Comparison of ENCODE assay signal across 1 cellular context in the genomic region with DNA sequence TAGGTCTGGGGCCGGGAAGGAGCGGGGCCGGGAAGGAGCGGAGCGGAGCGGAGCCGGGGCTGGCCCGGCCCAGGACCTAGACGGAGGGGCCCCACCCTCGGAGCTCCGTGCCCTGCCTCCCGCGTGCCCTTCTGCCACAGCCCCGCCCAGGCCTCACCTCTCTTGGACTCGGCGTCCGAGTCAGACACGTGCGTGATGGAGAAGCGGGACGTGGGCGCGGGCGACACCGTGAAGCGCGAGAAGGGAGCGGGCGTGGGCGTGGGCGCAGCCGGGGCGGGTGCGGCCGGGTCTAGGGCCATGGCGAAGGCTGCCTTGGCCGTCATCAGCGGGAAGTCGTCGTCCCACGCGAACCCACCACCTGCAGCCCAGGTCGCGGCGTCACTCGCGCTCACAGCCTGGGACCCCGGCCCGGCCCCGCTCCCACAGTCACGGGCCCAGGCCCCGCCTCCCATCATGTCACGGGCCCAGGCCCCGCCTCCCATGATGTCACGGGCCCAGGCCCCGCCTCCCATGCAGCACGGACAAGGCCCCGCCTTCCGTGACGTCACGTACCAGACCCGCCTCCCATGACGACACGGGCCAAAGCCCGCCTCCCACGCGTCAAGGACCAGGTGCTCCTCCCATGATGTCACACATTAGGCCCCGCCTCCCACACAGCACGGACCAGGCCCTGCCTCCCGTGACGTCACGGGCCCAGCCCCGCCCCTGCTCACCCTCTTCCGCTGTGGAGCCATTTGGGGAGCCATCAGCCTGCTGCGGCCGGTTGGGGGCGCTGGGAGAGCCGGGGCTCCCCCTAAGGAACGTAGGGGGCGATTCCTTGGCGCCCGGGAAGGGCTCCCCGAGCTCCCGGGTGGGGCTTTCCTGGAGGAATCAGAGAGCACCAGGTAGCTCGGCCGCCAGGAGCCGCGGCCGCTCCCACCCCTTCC.
TF ChIP-seq lines count a peak whose summit lies in the region.

No MANE protein-coding gene starts in this region.

TF ChIP-seq in K562, 482 proteins besides CTCF, POLR2A, EP300 and RAD21 (continued from another document and continues in another):
- TF ChIP-seq U2AF2 (optimal IDR thresholded peaks at IDR 0.05; ENCODE audit: low read depth, low read length) (no peak), HDAC1 (IDR thresholded peaks at IDR 0.05) (peak in 1 of 2 experiments; percentile 47; a peak in 1 of 4 replicates), ZNF830 (CRISPR knock-in tag; IDR thresholded peaks at IDR 0.05) (0 out of 2 replicates have a peak, but pooled peaks have one; percentile 70), JUN (IDR thresholded peaks at IDR 0.05; ENCODE audit: borderline replicate concordance, low read depth, low read length) (peak; percentile 75), JUN (CRISPR knock-in tag; IDR thresholded peaks at IDR 0.05; ENCODE audit: borderline replicate concordance) (no peak), ZNF445 (CRISPR knock-in tag; IDR thresholded peaks at IDR 0.05; ENCODE audit: low read depth) (no peak), YY1 (IDR thresholded peaks at IDR 0.05; ENCODE audit: borderline replicate concordance in 1 of 3, control insufficient read depth in 1 of 3, extremely low read depth in 1 of 3, insufficient read depth in 3 of 3, insufficient read length in 1 of 3, insufficient replicate concordance in 2 of 3, low read depth in 1 of 3, low read length in 2 of 3) (peak in 2 of 3 experiments; percentile 71 to 73), RFX5 (IDR thresholded peaks at IDR 0.05; ENCODE audit: low read depth, low read length) (peak; percentile 80; the same call in 1 of the 2 replicates), KLF16 (IDR thresholded peaks at IDR 0.05) (0 out of 2 replicates have a peak, but pooled peaks have one; percentile 32), CBFA2T3 (IDR thresholded peaks at IDR 0.05) (0 out of 2 replicates have a peak, but pooled peaks have one; percentile 2), NEUROD1 (IDR thresholded peaks at IDR 0.05; ENCODE audit: borderline replicate concordance, low read depth, low read length, partially characterized antibody) (peak; percentile 72), CBFA2T2 (conservative IDR thresholded peaks at IDR 0.05) (0 out of 2 replicates have a peak, but pooled peaks have one; percentile 6), MTA3 (IDR thresholded peaks at IDR 0.05; ENCODE audit: borderline replicate concordance) (peak; percentile 100), PHF20 (IDR thresholded peaks at IDR 0.05; ENCODE audit: partially characterized antibody) (peak; percentile 38), ETV1 (tag; conservative IDR thresholded peaks at IDR 0.05; ENCODE audit: low read depth) (peak; percentile 65; the same call in 1 of the 2 replicates), TBP (optimal IDR thresholded peaks at IDR 0.05; ENCODE audit: low read depth, low read length) (peak; percentile 78), LCOR (CRISPR knock-in tag; IDR thresholded peaks at IDR 0.05) (peak; percentile 84), MCM2 (IDR thresholded peaks at IDR 0.05; ENCODE audit: low read depth) (no peak), ELF1 (tag; IDR thresholded peaks at IDR 0.05) (peak; percentile 78), ARNT (IDR thresholded peaks at IDR 0.05) (no peak), U2AF1 (optimal IDR thresholded peaks at IDR 0.05; ENCODE audit: low read depth, low read length) (peak; percentile 12), CEBPG (CRISPR knock-in tag; IDR thresholded peaks at IDR 0.05) (peak; percentile 54), CEBPG (tag; conservative IDR thresholded peaks at IDR 0.05 in 1 of 2, IDR thresholded peaks at IDR 0.05 in 1 of 2) (no peak; a peak in 1 of 4 replicates), CREB1 (IDR thresholded peaks at IDR 0.05) (peak; percentile 99), CREB1 (CRISPR knock-in tag; IDR thresholded peaks at IDR 0.05) (peak; percentile 99), CBX3 (IDR thresholded peaks at IDR 0.05; ENCODE audit: borderline replicate concordance in 1 of 2, low read length in 2 of 2) (0 out of 3 replicates have a peak, but pooled peaks of 1 of the 2 experiments have one; percentile 30), SNIP1 (IDR thresholded peaks at IDR 0.05; ENCODE audit: low read depth) (no peak), TCF7L2 (IDR thresholded peaks at IDR 0.05; ENCODE audit: low read depth, low read length) (no peak), ARHGAP35 (IDR thresholded peaks at IDR 0.05; ENCODE audit: partially characterized antibody) (no peak), OTX1 (CRISPR knock-in tag; IDR thresholded peaks at IDR 0.05) (no peak), ZNF212 (CRISPR knock-in tag; IDR thresholded peaks at IDR 0.05) (no peak), SAFB (IDR thresholded peaks at IDR 0.05; ENCODE audit: borderline replicate concordance, low read depth, low read length) (peak; percentile 93), TARDBP (IDR thresholded peaks at IDR 0.05) (peak; percentile 100), RB1 (IDR thresholded peaks at IDR 0.05; ENCODE audit: low read depth) (peak; percentile 60), RFX1 (IDR thresholded peaks at IDR 0.05) (no peak), ZNF764 (CRISPR knock-in tag; IDR thresholded peaks at IDR 0.05; ENCODE audit: low read depth) (0 out of 2 replicates have a peak, but pooled peaks have one; percentile 51), MYBL2 (IDR thresholded peaks at IDR 0.05; ENCODE audit: low read depth) (no peak), MYBL2 (CRISPR knock-in tag; IDR thresholded peaks at IDR 0.05; ENCODE audit: borderline replicate concordance) (no peak), POLR2G (IDR thresholded peaks at IDR 0.05; ENCODE audit: low read depth, low read length) (peak; percentile 75), MAZ (CRISPR knock-in tag; conservative IDR thresholded peaks at IDR 0.05 in 1 of 2, IDR thresholded peaks at IDR 0.05 in 1 of 2) (peak; percentile 56 to 88; a peak in 3 of 4 replicates)
- TF ChIP-seq, protein P1, sequence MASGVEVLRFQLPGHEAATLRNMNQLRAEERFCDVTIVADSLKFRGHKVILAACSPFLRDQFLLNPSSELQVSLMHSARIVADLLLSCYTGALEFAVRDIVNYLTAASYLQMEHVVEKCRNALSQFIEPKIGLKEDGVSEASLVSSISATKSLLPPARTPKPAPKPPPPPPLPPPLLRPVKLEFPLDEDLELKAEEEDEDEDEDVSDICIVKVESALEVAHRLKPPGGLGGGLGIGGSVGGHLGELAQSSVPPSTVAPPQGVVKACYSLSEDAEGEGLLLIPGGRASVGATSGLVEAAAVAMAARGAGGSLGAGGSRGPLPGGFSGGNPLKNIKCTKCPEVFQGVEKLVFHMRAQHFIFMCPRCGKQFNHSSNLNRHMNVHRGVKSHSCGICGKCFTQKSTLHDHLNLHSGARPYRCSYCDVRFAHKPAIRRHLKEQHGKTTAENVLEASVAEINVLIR (CRISPR knock-in tag; IDR thresholded peaks at IDR 0.05) = peak; percentile 97
- TF ChIP-seq, protein P2, sequence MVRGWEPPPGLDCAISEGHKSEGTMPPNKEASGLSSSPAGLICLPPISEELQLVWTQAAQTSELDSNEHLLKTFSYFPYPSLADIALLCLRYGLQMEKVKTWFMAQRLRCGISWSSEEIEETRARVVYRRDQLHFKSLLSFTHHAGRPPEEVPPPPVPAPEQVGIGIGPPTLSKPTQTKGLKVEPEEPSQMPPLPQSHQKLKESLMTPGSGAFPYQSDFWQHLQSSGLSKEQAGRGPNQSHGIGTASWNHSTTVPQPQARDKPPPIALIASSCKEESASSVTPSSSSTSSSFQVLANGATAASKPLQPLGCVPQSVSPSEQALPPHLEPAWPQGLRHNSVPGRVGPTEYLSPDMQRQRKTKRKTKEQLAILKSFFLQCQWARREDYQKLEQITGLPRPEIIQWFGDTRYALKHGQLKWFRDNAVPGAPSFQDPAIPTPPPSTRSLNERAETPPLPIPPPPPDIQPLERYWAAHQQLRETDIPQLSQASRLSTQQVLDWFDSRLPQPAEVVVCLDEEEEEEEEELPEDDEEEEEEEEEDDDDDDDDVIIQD (CRISPR knock-in tag; IDR thresholded peaks at IDR 0.05) = no peak
- TF ChIP-seq, protein P3, sequence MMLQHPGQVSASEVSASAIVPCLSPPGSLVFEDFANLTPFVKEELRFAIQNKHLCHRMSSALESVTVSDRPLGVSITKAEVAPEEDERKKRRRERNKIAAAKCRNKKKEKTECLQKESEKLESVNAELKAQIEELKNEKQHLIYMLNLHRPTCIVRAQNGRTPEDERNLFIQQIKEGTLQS (IDR thresholded peaks at IDR 0.05) = peak; percentile 96
- TF ChIP-seq, protein P3 (CRISPR knock-in tag; conservative IDR thresholded peaks at IDR 0.05) = no peak
- TF ChIP-seq, protein P4, sequence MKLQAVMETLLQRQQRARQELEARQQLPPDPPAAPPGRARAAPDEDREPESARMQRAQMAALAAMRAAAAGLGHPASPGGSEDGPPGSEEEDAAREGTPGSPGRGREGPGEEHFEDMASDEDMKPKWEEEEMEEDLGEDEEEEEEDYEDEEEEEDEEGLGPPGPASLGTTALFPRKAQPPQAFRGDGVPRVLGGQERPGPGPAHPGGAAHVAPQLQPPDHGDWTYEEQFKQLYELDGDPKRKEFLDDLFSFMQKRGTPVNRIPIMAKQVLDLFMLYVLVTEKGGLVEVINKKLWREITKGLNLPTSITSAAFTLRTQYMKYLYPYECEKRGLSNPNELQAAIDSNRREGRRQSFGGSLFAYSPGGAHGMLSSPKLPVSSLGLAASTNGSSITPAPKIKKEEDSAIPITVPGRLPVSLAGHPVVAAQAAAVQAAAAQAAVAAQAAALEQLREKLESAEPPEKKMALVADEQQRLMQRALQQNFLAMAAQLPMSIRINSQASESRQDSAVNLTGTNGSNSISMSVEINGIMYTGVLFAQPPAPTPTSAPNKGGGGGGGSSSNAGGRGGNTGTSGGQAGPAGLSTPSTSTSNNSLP (IDR thresholded peaks at IDR 0.05; ENCODE audit: borderline replicate concordance, low read depth, low read length) = no peak
- TF ChIP-seq, protein P5, sequence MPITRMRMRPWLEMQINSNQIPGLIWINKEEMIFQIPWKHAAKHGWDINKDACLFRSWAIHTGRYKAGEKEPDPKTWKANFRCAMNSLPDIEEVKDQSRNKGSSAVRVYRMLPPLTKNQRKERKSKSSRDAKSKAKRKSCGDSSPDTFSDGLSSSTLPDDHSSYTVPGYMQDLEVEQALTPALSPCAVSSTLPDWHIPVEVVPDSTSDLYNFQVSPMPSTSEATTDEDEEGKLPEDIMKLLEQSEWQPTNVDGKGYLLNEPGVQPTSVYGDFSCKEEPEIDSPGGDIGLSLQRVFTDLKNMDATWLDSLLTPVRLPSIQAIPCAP (CRISPR knock-in tag; IDR thresholded peaks at IDR 0.05; ENCODE audit: borderline replicate concordance) = no peak
- TF ChIP-seq, protein P6, sequence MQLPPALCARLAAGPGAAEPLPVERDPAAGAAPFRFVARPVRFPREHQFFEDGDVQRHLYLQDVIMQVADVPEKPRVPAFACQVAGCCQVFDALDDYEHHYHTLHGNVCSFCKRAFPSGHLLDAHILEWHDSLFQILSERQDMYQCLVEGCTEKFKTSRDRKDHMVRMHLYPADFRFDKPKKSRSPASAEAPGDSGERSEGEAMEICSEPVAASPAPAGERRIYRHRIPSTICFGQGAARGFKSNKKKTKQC (CRISPR knock-in tag; IDR thresholded peaks at IDR 0.05) = peak; percentile 71; the same call in 1 of the 2 replicates
- TF ChIP-seq, protein P7, sequence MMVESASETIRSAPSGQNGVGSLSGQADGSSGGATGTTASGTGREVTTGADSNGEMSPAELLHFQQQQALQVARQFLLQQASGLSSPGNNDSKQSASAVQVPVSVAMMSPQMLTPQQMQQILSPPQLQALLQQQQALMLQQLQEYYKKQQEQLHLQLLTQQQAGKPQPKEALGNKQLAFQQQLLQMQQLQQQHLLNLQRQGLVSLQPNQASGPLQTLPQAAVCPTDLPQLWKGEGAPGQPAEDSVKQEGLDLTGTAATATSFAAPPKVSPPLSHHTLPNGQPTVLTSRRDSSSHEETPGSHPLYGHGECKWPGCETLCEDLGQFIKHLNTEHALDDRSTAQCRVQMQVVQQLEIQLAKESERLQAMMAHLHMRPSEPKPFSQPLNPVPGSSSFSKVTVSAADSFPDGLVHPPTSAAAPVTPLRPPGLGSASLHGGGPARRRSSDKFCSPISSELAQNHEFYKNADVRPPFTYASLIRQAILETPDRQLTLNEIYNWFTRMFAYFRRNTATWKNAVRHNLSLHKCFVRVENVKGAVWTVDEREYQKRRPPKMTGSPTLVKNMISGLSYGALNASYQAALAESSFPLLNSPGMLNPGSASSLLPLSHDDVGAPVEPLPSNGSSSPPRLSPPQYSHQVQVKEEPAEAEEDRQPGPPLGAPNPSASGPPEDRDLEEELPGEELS (CRISPR knock-in tag; IDR thresholded peaks at IDR 0.05; ENCODE audit: borderline replicate concordance) = no peak
- TF ChIP-seq, protein P8, sequence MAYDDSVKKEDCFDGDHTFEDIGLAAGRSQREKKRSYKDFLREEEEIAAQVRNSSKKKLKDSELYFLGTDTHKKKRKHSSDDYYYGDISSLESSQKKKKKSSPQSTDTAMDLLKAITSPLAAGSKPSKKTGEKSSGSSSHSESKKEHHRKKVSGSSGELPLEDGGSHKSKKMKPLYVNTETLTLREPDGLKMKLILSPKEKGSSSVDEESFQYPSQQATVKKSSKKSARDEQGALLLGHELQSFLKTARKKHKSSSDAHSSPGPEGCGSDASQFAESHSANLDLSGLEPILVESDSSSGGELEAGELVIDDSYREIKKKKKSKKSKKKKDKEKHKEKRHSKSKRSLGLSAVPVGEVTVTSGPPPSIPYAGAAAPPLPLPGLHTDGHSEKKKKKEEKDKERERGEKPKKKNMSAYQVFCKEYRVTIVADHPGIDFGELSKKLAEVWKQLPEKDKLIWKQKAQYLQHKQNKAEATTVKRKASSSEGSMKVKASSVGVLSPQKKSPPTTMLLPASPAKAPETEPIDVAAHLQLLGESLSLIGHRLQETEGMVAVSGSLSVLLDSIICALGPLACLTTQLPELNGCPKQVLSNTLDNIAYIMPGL (CRISPR knock-in tag; IDR thresholded peaks at IDR 0.05) = 0 out of 2 replicates have a peak, but pooled peaks have one; percentile 58
- TF ChIP-seq, protein P9, sequence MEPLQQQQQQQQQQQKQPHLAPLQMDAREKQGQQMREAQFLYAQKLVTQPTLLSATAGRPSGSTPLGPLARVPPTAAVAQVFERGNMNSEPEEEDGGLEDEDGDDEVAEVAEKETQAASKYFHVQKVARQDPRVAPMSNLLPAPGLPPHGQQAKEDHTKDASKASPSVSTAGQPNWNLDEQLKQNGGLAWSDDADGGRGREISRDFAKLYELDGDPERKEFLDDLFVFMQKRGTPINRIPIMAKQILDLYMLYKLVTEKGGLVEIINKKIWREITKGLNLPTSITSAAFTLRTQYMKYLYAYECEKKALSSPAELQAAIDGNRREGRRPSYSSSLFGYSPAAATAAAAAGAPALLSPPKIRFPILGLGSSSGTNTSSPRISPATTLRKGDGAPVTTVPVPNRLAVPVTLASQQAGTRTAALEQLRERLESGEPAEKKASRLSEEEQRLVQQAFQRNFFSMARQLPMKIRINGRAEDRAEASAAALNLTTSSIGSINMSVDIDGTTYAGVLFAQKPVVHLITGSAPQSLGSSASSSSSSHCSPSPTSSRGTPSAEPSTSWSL (CRISPR knock-in tag; IDR thresholded peaks at IDR 0.05; ENCODE audit: borderline replicate concordance) = no peak
